1 cellular context compared by ENCODE assay signal in genomic region chr7:39621261-39621660, GRCh38.
TF ChIP-seq lines count a peak whose summit lies in the region.

No MANE protein-coding gene starts in this region.

TF ChIP-seq in GM12878, 131 proteins besides CTCF, POLR2A, EP300 and RAD21:
- TF ChIP-seq RUNX3 (IDR thresholded peaks at IDR 0.05; ENCODE audit: low read length) = peak; percentile 20; the same call in 1 of the 2 replicates
- TF ChIP-seq ZNF274 (IDR thresholded peaks at IDR 0.05; ENCODE audit: insufficient read depth, insufficient read length) = no peak
- 0 out of 2 replicates have a peak, but pooled peaks have one; percentile 14 for TF ChIP-seq PML (IDR thresholded peaks at IDR 0.05; ENCODE audit: low read length)
